In genomic region chr17:72303787-72304733, GRCh38 we compare ENCODE assay signal across 33 cellular contexts.
"Had no signal": no experiment of that assay in that cellular context is flagged by ENCODE, and none has a peak within 500 bp of the region (broad histone marks: within the 10 kb centered on the region; RNA-seq: fewer than 3 reads in every experiment).

No MANE protein-coding gene starts in this region.

- H3K4me3 Mint-ChIP-seq: activated CD4-positive, alpha-beta memory T cell treated with anti-CD3 and anti-CD28 coated beads, Interleukin-2, amount 10 ng/mL, durations not matched to agents 7 days and 5 days; activated CD4-positive, alpha-beta T cell treated with anti-CD3 and anti-CD28 coated beads, Interleukin-2, amount 10 ng/mL, durations not matched to agents 7 days and 5 days; activated naive CD8-positive, alpha-beta T cell; activated T-cell treated with anti-CD3 and anti-CD28 coated beads, Interleukin-2, amount 50 U/mL, for 24 hours; activated T-helper 17 cell treated with anti-CD3 and anti-CD28 coated beads, Interleukin-2, amount 50 U/mL, for 72 hours; effector memory CD8-positive, alpha-beta T cell; T-helper 17 cell; WTC11 had no signal

- FAIRE-seq: astrocyte, colon had no signal

- H3K4me1 ChIP-seq: esophagus muscularis mucosa, foreskin keratinocyte, gastrocnemius medialis, heart left ventricle had no signal

- H3K27ac Mint-ChIP-seq: activated CD4-positive, alpha-beta memory T cell treated with anti-CD3 and anti-CD28 coated beads, Interleukin-2, amount 10 ng/mL, durations not matched to agents 7 days and 5 days; activated CD4-positive, alpha-beta T cell treated with anti-CD3 and anti-CD28 coated beads, Interleukin-2, amount 10 ng/mL, durations not matched to agents 7 days and 5 days; activated naive CD8-positive, alpha-beta T cell; activated T-cell treated with anti-CD3 and anti-CD28 coated beads, Interleukin-2, amount 50 U/mL, for 24 hours; activated T-helper 17 cell treated with anti-CD3 and anti-CD28 coated beads, Interleukin-2, amount 50 U/mL, for 72 hours; effector memory CD8-positive, alpha-beta T cell; T-helper 17 cell; WTC11 had no signal

- H3K27me3 ChIP-seq: brain microvascular endothelial cell, gastrocnemius medialis had no signal

- H3K9me3 ChIP-seq: esophagus muscularis mucosa, gastrocnemius medialis, heart left ventricle had no signal

- ATAC-seq: activated T-helper 17 cell treated with anti-CD3 and anti-CD28 coated beads, Interleukin-2, amount 50 U/mL, for 72 hours; effector memory CD8-positive, alpha-beta T cell; foreskin keratinocyte; gastrocnemius medialis; heart left ventricle; T-helper 17 cell; WTC11 had no signal

- H3K4me1 Mint-ChIP-seq: activated CD4-positive, alpha-beta memory T cell treated with anti-CD3 and anti-CD28 coated beads, Interleukin-2, amount 10 ng/mL, durations not matched to agents 7 days and 5 days; activated CD4-positive, alpha-beta T cell treated with anti-CD3 and anti-CD28 coated beads, Interleukin-2, amount 10 ng/mL, durations not matched to agents 7 days and 5 days; activated T-helper 17 cell treated with anti-CD3 and anti-CD28 coated beads, Interleukin-2, amount 50 U/mL, for 72 hours; T-helper 17 cell had no signal

- H3K4me3 ChIP-seq: esophagus muscularis mucosa, gastrocnemius medialis, heart left ventricle had no signal

- H3K27ac ChIP-seq: brain microvascular endothelial cell, esophagus muscularis mucosa, foreskin keratinocyte, gastrocnemius medialis, heart left ventricle, VCaP had no signal

- H3K36me3 Mint-ChIP-seq: activated naive CD8-positive, alpha-beta T cell; WTC11 had no signal

- DNase-seq: activated CD4-positive, alpha-beta memory T cell treated with anti-CD3 and anti-CD28 coated beads, Interleukin-2, amount 10 ng/mL, durations not matched to agents 7 days and 5 days; activated CD4-positive, alpha-beta T cell treated with anti-CD3 and anti-CD28 coated beads for 1 hour; activated CD4-positive, alpha-beta T cell treated with anti-CD3 and anti-CD28 coated beads for 4 hours; activated CD4-positive, alpha-beta T cell treated with anti-CD3 and anti-CD28 coated beads, Interleukin-2, amount 10 ng/mL, durations not matched to agents 7 days and 5 days; activated CD4-positive, alpha-beta T cell treated with anti-CD3 and anti-CD28 coated beads, Interleukin-2, amount 50 U/mL, for 4 hours; activated CD8-positive, alpha-beta memory T cell treated with anti-CD3 and anti-CD28 coated beads, Interleukin-2, amount 50 U/mL, for 48 hours; activated effector memory CD4-positive, alpha-beta T cell treated with Interleukin-2 at 50 U/mL for 16 hours; activated gamma-delta T cell treated with Interleukin-2 at 50 U/mL for 16 hours; activated naive CD4-positive, alpha-beta T cell treated with anti-CD3 and anti-CD28 coated beads, Interleukin-2, amount 50 U/mL, for 16 hours; activated naive CD4-positive, alpha-beta T cell treated with Interleukin-2 at 50 U/mL for 16 hours; activated T-cell treated with anti-CD3 and anti-CD28 coated beads for 4 hours; activated T-cell treated with anti-CD3 and anti-CD28 coated beads, Interleukin-2, amount 50 U/mL, for 24 hours; amniotic stem cell; anterior cingulate cortex; brain microvascular endothelial cell; cortex of kidney; dermis blood vessel endothelial cell; effector CD4-positive, alpha-beta T cell; effector memory CD8-positive, alpha-beta T cell; erythroblast; foreskin keratinocyte; gastrocnemius medialis; glutamatergic neuron; heart left ventricle; T-helper 1 cell; T-helper 17 cell had no signal

- H3K36me3 ChIP-seq: brain microvascular endothelial cell, esophagus muscularis mucosa, gastrocnemius medialis, heart left ventricle had no signal

- H3K27me3 Mint-ChIP-seq: activated CD4-positive, alpha-beta memory T cell treated with anti-CD3 and anti-CD28 coated beads, Interleukin-2, amount 10 ng/mL, durations not matched to agents 7 days and 5 days; activated CD4-positive, alpha-beta T cell treated with anti-CD3 and anti-CD28 coated beads, Interleukin-2, amount 10 ng/mL, durations not matched to agents 7 days and 5 days had no signal

- H3K9me3 Mint-ChIP-seq: activated CD4-positive, alpha-beta memory T cell treated with anti-CD3 and anti-CD28 coated beads, Interleukin-2, amount 10 ng/mL, durations not matched to agents 7 days and 5 days; activated CD4-positive, alpha-beta T cell treated with anti-CD3 and anti-CD28 coated beads, Interleukin-2, amount 10 ng/mL, durations not matched to agents 7 days and 5 days; activated T-cell treated with anti-CD3 and anti-CD28 coated beads, Interleukin-2, amount 50 U/mL, for 24 hours; activated T-helper 17 cell treated with anti-CD3 and anti-CD28 coated beads, Interleukin-2, amount 50 U/mL, for 72 hours; effector memory CD8-positive, alpha-beta T cell; WTC11 had no signal
